ENCODE assay signal across 5 cellular contexts in genomic region chr3:135840436-135840835, GRCh38.
"Had no signal": no experiment of that assay in that cellular context is flagged by ENCODE, and none has a peak within 500 bp of the region (broad histone marks: within the 10 kb centered on the region; RNA-seq: fewer than 3 reads in every experiment).

No MANE protein-coding gene starts in this region.

- ATAC-seq: HepG2, K562 had no signal

- H3K27ac ChIP-seq: HL-60 had no signal

- H3K4me3 ChIP-seq: K562 had no signal

- DNase-seq: IMR-90, KBM-7 had no signal
